Comparison of ENCODE assay signal across 8 cellular contexts in the genomic region with DNA sequence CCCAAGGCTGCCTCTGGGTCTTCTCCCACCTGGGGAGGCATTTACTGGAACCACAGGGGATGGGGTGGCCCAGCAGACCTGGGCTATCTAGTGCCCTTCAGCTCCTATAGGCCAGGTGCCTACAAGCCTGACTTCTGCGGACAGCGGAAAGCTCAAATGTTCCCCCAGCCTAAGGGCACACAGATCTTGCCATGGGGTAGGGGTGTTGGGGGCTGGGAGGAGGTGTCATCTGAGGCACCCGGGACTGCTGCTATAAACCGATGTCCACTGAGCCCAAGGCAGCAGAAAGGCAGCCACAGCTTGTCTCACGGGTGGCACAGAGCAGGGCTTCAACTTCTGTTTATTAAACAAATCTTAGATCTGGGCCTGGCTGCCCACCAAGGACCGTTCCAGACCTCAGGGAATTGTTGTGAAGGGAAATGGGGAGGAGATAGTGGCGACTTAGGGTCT.
DNase-seq lines count a peak whose midpoint lies in the region; ATAC-seq and TF ChIP-seq lines count a peak whose summit lies in the region.

No MANE protein-coding gene starts in this region.

- H3K79me2 ChIP-seq in DOHH2 (ENCODE audit: control insufficient read depth, low read length) (peaks cover 2% of the 10 kb centered on the region; the same call in 1 of the 2 replicates), SU-DHL-6 (ENCODE audit: insufficient read depth, low read length) (no peaks in the 10 kb centered on the region)

- peaks cover 76% of the 10 kb centered on the region for H3K4me1 ChIP-seq in DOHH2 (ENCODE audit: control insufficient read depth, low read length)

- ATAC-seq in HG03135 (IDR thresholded peaks at IDR 0.05; ENCODE audit: unreplicated experiment) = no peak

- H4K20me1 ChIP-seq in DOHH2 (ENCODE audit: control insufficient read depth, insufficient read depth, low read depth, low read length) = no peaks in the 10 kb centered on the region
- H4K20me1 ChIP-seq in SU-DHL-6 (ENCODE audit: low read depth, low read length) = no peaks in the 10 kb centered on the region

- peaks cover 19% of the 10 kb centered on the region for H3F3A ChIP-seq in DOHH2 (ENCODE audit: control insufficient read depth, insufficient read depth)
- peaks cover 39% of the 10 kb centered on the region for H3F3A ChIP-seq in SU-DHL-6 (ENCODE audit: insufficient read depth)

- peak overlapping the region; percentile 64; the same call in 1 of the 2 replicates for H3K9ac ChIP-seq in SU-DHL-6 (ENCODE audit: low read length)

- H3K36me3 ChIP-seq in DOHH2 (ENCODE audit: control insufficient read depth, low read length) = no peaks in the 10 kb centered on the region; the same call in 1 of the 2 replicates
- no peaks in the 10 kb centered on the region for H3K36me3 ChIP-seq in SU-DHL-6 (ENCODE audit: low read length)

- DNase-seq in fibroblast of pulmonary artery (ENCODE audit: low read depth) (no peak), retinal pigment epithelial cell (ENCODE audit: low read depth) (no peak), NCI-H748 (lab: John Stamatoyannopoulos, UW; ENCODE audit: unreplicated experiment) (no peak), COLO829 (ENCODE audit: low spot score) (no peak), GOT3 (lab: John Stamatoyannopoulos, UW) (no peak)

- H3K27ac ChIP-seq in DOHH2 (ENCODE audit: low read depth, low read length) (no peak overlapping the region), SU-DHL-6 (ENCODE audit: low read depth, low read length) (peak overlapping the region; percentile 95)

- H3K4me3 ChIP-seq in DOHH2 (ENCODE audit: low read length) (peak overlapping the region; percentile 82; the same call in 1 of the 2 replicates), SU-DHL-6 (ENCODE audit: insufficient read depth, low read length, poor library complexity, severe bottlenecking) (no peak overlapping the region), fibroblast of pulmonary artery (replicated peaks; ENCODE audit: low read depth, low read length) (peak overlapping the region; percentile 52), retinal pigment epithelial cell (ENCODE audit: low read length) (peak overlapping the region; percentile 44)

- H3K27me3 ChIP-seq in DOHH2 (ENCODE audit: control insufficient read depth, low read length) = peaks cover 12% of the 10 kb centered on the region
- no peaks in the 10 kb centered on the region for H3K27me3 ChIP-seq in SU-DHL-6 (ENCODE audit: low read length)

- H2AFZ ChIP-seq in SU-DHL-6 (ENCODE audit: low read depth, low read length, severe bottlenecking) = no peak overlapping the region

- H3K9me3 ChIP-seq in DOHH2 (ENCODE audit: control insufficient read depth, insufficient read depth, low read length) (no peaks in the 10 kb centered on the region), SU-DHL-6 (ENCODE audit: insufficient read depth, low read length) (no peaks in the 10 kb centered on the region)

- H3K4me2 ChIP-seq in DOHH2 (ENCODE audit: low read length) (peak overlapping the region; percentile 94), SU-DHL-6 (ENCODE audit: low read depth, low read length, poor library complexity, severe bottlenecking) (peak overlapping the region; percentile 78)

- TF ChIP-seq CTCF in DOHH2 (IDR thresholded peaks at IDR 0.05; ENCODE audit: low read depth, low read length, poor library complexity, severe bottlenecking) (no peak), SU-DHL-6 (IDR thresholded peaks at IDR 0.05; ENCODE audit: insufficient read depth, low read length, poor library complexity, severe bottlenecking) (no peak), fibroblast of pulmonary artery (IDR thresholded peaks at IDR 0.05; ENCODE audit: low read length, missing control alignments) (no peak), retinal pigment epithelial cell (conservative IDR thresholded peaks at IDR 0.05; ENCODE audit: low read depth, low read length) (no peak)

- H3K9me2 ChIP-seq in DOHH2 (replicated peaks; ENCODE audit: control insufficient read depth, low read length) (no peaks in the 10 kb centered on the region), SU-DHL-6 (replicated peaks; ENCODE audit: insufficient read depth, low read length) (no peaks in the 10 kb centered on the region)
